18 cellular contexts compared by ENCODE assay signal in genomic region chr17:31830971-31831755, GRCh38. TPM values are rescaled to one million over a fixed set of nuclear protein-coding genes. Genes with fewer than 3 reads are reported as not detected.
DNase-seq lines count a peak whose midpoint lies in the region; ATAC-seq, FAIRE-seq and TF ChIP-seq lines count a peak whose summit lies in the region.
"Had no signal": no experiment of that assay in that cellular context is flagged by ENCODE, and none has a peak within 500 bp of the region (broad histone marks: within the 10 kb centered on the region; RNA-seq: fewer than 3 reads in every experiment).

No MANE protein-coding gene starts in this region.

- H3K4me3 ChIP-seq in AG04450 (ENCODE audit: low read depth, low read length) (no peak overlapping the region), K562 (no peak overlapping the region), PC-9 (no peak overlapping the region)
- H3K4me3 ChIP-seq: SJSA1, upper lobe of right lung had no signal

- WGBS in K562 (ENCODE audit: insufficient coverage, low coverage, missing lambda C conversion rate): 23% methylated on average over 11 of the region's 11 CpGs

- intact Hi-C loops in K562 (cut with micrococcal nuclease) (no loop called here), PC-9 (cut with micrococcal nuclease; ENCODE audit: unreplicated experiment) (no loop called here)

- H3K9me2 ChIP-seq in PC-9 (ENCODE audit: insufficient read depth): no peaks in the 10 kb centered on the region

- CTCF ChIA-PET in AG04450 (lab: Charles Lee): interaction anchor here (2.4 kb wide), 1 partner anchor 11 kb away, joined by 17 read pairs; no protein-coding TSS in a partner anchor
- CTCF ChIA-PET in K562 (lab: Yijun Ruan, JAX; ENCODE audit: low intra/inter-chr PET ratio): no interaction called here
- CTCF ChIA-PET in PC-9 (lab: Charles Lee): no interaction called here

- no peak for FAIRE-seq in K562 (lab: Jason Lieb, UNC)
- FAIRE-seq: H1 had no signal

- POLR2A ChIA-PET in AG04450 (lab: Yijun Ruan, JAX) (no interaction called here), K562 (lab: Yijun Ruan, JAX) (interaction anchor here (0.9 to 1.2 kb wide), 3 partner anchors 10 to 80 kb away, joined by 4 read pairs; no protein-coding TSS in a partner anchor), PC-9 (lab: Charles Lee; ENCODE audit: unreplicated experiment) (no interaction called here)

- H4K20me1 ChIP-seq in K562 (replicated peaks; ENCODE audit: control insufficient read depth, insufficient read depth, low read length): no peaks in the 10 kb centered on the region
- no peaks in the 10 kb centered on the region for H4K20me1 ChIP-seq in PC-9 (ENCODE audit: insufficient read depth)

- TF ChIP-seq EP300 in K562 (IDR thresholded peaks at IDR 0.05; ENCODE audit: low read length): no peak

- DNase-seq in AG04450 (ENCODE audit: low read depth, low spot score): no peak
- DNase-seq in KBM-7: peak; percentile 40
- DNase-seq in K562 (ENCODE audit: extremely low read depth in 1 of 4, low spot score in 3 of 4): peak in 1 of 4 experiments; percentile 12
- DNase-seq in left kidney (ENCODE audit: low read depth, low spot score): peak; percentile 52
- no peak for DNase-seq in inferior parietal cortex (ENCODE audit: extremely low spot score)
- no peak for DNase-seq in PC-9
- DNase-seq in activated CD4-positive, CD25-positive, alpha-beta regulatory T cell (lab: John Stamatoyannopoulos, UW): no peak
- DNase-seq: activated CD4-positive, alpha-beta T cell treated with anti-CD3 and anti-CD28 coated beads, Interleukin-2, amount 50 U/mL, for 1 hour; activated naive CD4-positive, alpha-beta T cell treated with anti-CD3 and anti-CD28 coated beads, Interleukin-2, amount 10 ng/mL, durations not matched to agents 7 days and 5 days; naive B cell; NCI-H2029; NCI-H510A treated with DMSO at 0.1 percent for 48 hours; stimulated activated naive B cell treated with anti-CD40 and anti-IgM and Interleukin-4, amounts not matched to agents 10 μg/mL and 1 μg/mL and 100 μg/mL, for 72 hours; T1000; upper lobe of right lung had no signal

- H3K27me3 ChIP-seq in AG04450 (ENCODE audit: control insufficient read depth, insufficient read depth, low read length) (no peaks in the 10 kb centered on the region), K562 (ENCODE audit: control insufficient read depth in 2 of 2, insufficient read depth in 2 of 2, low read length in 2 of 2) (no peaks in the 10 kb centered on the region), PC-9 (ENCODE audit: insufficient read depth, low read depth) (no peaks in the 10 kb centered on the region)
- H3K27me3 ChIP-seq: SJSA1, upper lobe of right lung had no signal

- no peak overlapping the region; a peak in 1 of 4 replicates for H3K9ac ChIP-seq in K562 (ENCODE audit: insufficient read depth in 1 of 2, low read depth in 2 of 2, low read length in 2 of 2)

- BruUV-seq in K562 (replicated peaks; lab: Mats Ljungman, UMichigan) (no TSS peak), PC-9 (replicated peaks; lab: Mats Ljungman, UMichigan) (no TSS peak)

- no peaks in the 10 kb centered on the region for H3K9me1 ChIP-seq in K562 (ENCODE audit: control insufficient read depth, insufficient read depth, low read length)

- H3K79me2 ChIP-seq in K562 (ENCODE audit: control insufficient read depth, insufficient read depth, low read length): no peaks in the 10 kb centered on the region
- H3K79me2 ChIP-seq in PC-9 (ENCODE audit: low read depth): no peaks in the 10 kb centered on the region

- H3K4me1 ChIP-seq in K562 (replicated peaks in 1 of 2; ENCODE audit: control insufficient read depth in 2 of 2, insufficient read depth in 2 of 2, low read length in 2 of 2) (peaks cover under 1 to 1% of the 10 kb centered on the region in 2 experiments; a peak in 2 of 5 replicates), PC-9 (replicated peaks; ENCODE audit: insufficient read depth) (no peaks in the 10 kb centered on the region)
- H3K4me1 ChIP-seq: SJSA1, upper lobe of right lung had no signal

- in situ Hi-C loops in KBM-7 (cut with MboI; ENCODE audit: low pct_unique_long_range_greater_than_20kb, low sequenced_read_pairs): loop anchor here (25.0 kb wide), 1 partner anchor 394 kb away; no protein-coding TSS in a partner anchor
- in situ Hi-C loops in K562 (cut with MboI): no loop called here

- H3K9me3 ChIP-seq in AG04450 (ENCODE audit: control insufficient read depth, insufficient read depth, low read length) (peaks cover 7% of the 10 kb centered on the region), K562 (replicated peaks; ENCODE audit: control insufficient read depth, insufficient read depth, low read depth, low read length) (no peaks in the 10 kb centered on the region), PC-9 (ENCODE audit: insufficient read depth, low read depth) (no peaks in the 10 kb centered on the region)
- H3K9me3 ChIP-seq: SJSA1, upper lobe of right lung had no signal

- H3K36me3 ChIP-seq in K562 (ENCODE audit: control insufficient read depth, insufficient read depth, low read length): no peaks in the 10 kb centered on the region
- H3K36me3 ChIP-seq in PC-9 (ENCODE audit: low read depth): no peaks in the 10 kb centered on the region
- H3K36me3 ChIP-seq: SJSA1, upper lobe of right lung had no signal

- TF ChIP-seq POLR2A in K562 (conservative IDR thresholded peaks at IDR 0.05): no peak

- H3F3A ChIP-seq in PC-9 (ENCODE audit: insufficient read depth, low read depth): no peaks in the 10 kb centered on the region

- peak; percentile 75 for ATAC-seq in K562
- ATAC-seq in HG02588 (IDR thresholded peaks at IDR 0.05; ENCODE audit: unreplicated experiment): no peak
- ATAC-seq: stimulated activated naive B cell treated with anti-CD40 and anti-IgM and Interleukin-4, amounts not matched to agents 10 μg/mL and 1 μg/mL and 100 μg/mL, for 72 hours; upper lobe of right lung had no signal

- no peak overlapping the region for H3K4me2 ChIP-seq in K562 (ENCODE audit: insufficient read depth, low read length)
- no peak overlapping the region for H3K4me2 ChIP-seq in PC-9

- H2AFZ ChIP-seq in K562 (ENCODE audit: low read depth, low read length): peak overlapping the region; percentile 81
- H2AFZ ChIP-seq in PC-9: no peak overlapping the region

- peak overlapping the region; percentile 52 for H3K27ac ChIP-seq in AG04450 (ENCODE audit: low read depth, low read length)
- no peak overlapping the region for H3K27ac ChIP-seq in K562 (ENCODE audit: extremely low read depth, low read depth, low read length)
- no peak overlapping the region for H3K27ac ChIP-seq in PC-9
- H3K27ac ChIP-seq: SJSA1, upper lobe of right lung had no signal

- no peak for TF ChIP-seq RAD21 in K562 (CRISPR knock-in tag; conservative IDR thresholded peaks at IDR 0.05 in 1 of 2, IDR thresholded peaks at IDR 0.05 in 1 of 2)

- TF ChIP-seq CTCF in AG04450 (IDR thresholded peaks at IDR 0.05; ENCODE audit: low read depth, low read length) (no peak), K562 (IDR thresholded peaks at IDR 0.05 in 2 of 3, conservative IDR thresholded peaks at IDR 0.05 in 1 of 3; ENCODE audit: insufficient read depth in 2 of 3, low read depth in 1 of 3, low read length in 3 of 3) (no peak), PC-9 (conservative IDR thresholded peaks at IDR 0.05) (no peak)

TF ChIP-seq in K562, 482 proteins besides CTCF, POLR2A, EP300 and RAD21:
- TF ChIP-seq PRDM10 (IDR thresholded peaks at IDR 0.05; ENCODE audit: partially characterized antibody) (peak; percentile 83), NR2C1 (IDR thresholded peaks at IDR 0.05) (no peak), NR2C1 (tag; IDR thresholded peaks at IDR 0.05) (no peak)

RNA-seq across cellular contexts. Expression of gene COPRS, which starts 27.9 kb away (rescaled TPM):
- 55.2 and 61.1 TPM in 2 replicates for polyA plus RNA-seq in AG04450 (2011; rRNA removed)
- 31.3 and 31.6 TPM in 2 replicates for polyA minus RNA-seq in AG04450 (2011; rRNA and poly(A)+ RNA removed)
- total RNA-seq in K562 (2011; cell fraction: chromatin; rRNA removed; ENCODE audit: low replicate concordance): 5.9 and 9.8 TPM in 2 replicates
- total RNA-seq in K562 (2011; cell fraction: nucleolus; rRNA removed): 9.0 and 9.9 TPM in 2 replicates
- 8.0 and 13.7 TPM in 2 replicates for total RNA-seq in K562 (2011; cell fraction: nucleoplasm; rRNA removed)
- 102 and 103 TPM in 2 replicates for total RNA-seq in K562 (2014; rRNA removed)
- total RNA-seq in K562 (2014; rRNA removed; fragmentation: Illumina TruSeq; extraction: Trizol): 74.0 and 81.1 TPM in 2 replicates
- 77.8 and 79.6 TPM in 2 replicates for total RNA-seq in K562 (2015; rRNA removed; fragmentation: Illumina TruSeq; extraction: Trizol)
- 48.2 and 56.8 TPM in 2 replicates for total RNA-seq in K562 (2021)
- polyA plus RNA-seq in K562 (2011; rRNA removed): 21.6 and 37.3 TPM in 2 replicates
- 30.7 and 47.8 TPM in 2 replicates for polyA plus RNA-seq in K562 (2011; cell fraction: cytosol; rRNA removed)
- polyA plus RNA-seq in K562 (2011; cell fraction: nucleus; rRNA removed): 14.3 and 18.7 TPM in 2 replicates
- polyA plus RNA-seq in K562 (2012): 48.5 and 68.8 TPM in 2 replicates
- 60.4 and 60.5 TPM in 2 replicates for polyA plus RNA-seq in K562 (2014; fragmentation: Illumina TruSeq; extraction: Trizol)
- polyA plus RNA-seq in K562 (2014; fragmentation: Nextera tagmentation; extraction: Ambion mirVana): 10 to 100 TPM; 11.9 to 13.7 TPM
- 59.7 and 68.8 TPM in 2 replicates for polyA plus RNA-seq in K562 (2014; rRNA removed)
- 29.9 and 48.6 TPM in 2 replicates for polyA minus RNA-seq in K562 (2011; rRNA and poly(A)+ RNA removed)
- 6.6 and 24.9 TPM in 2 replicates for polyA minus RNA-seq in K562 (2011; cell fraction: cytosol; rRNA and poly(A)+ RNA removed)
- 2.7 and 5.4 TPM in 2 replicates for polyA minus RNA-seq in K562 (2011; cell fraction: nucleus; rRNA and poly(A)+ RNA removed)
- total RNA-seq in PC-9 (2021): 48.3 and 56.8 TPM in 2 replicates

Comparison
In these comparisons a context has a peak if more than half of its experiments do, and no peak if none do; other contexts are left out.
1. DNase-seq: peak in KBM-7 (single experiment) and left kidney (single experiment); none in AG04450 (single experiment), inferior parietal cortex (single experiment), PC-9 (0 of 2) and activated CD4-positive, CD25-positive, alpha-beta regulatory T cell (0 of 4).